19 cellular contexts compared by ENCODE assay signal in genomic region chr2:228767196-228767595, GRCh38.
DNase-seq lines count a peak whose midpoint lies in the region; ATAC-seq, FAIRE-seq and TF ChIP-seq lines count a peak whose summit lies in the region.
"Had no signal": no experiment of that assay in that cellular context is flagged by ENCODE, and none has a peak within 500 bp of the region (broad histone marks: within the 10 kb centered on the region; RNA-seq: fewer than 3 reads in every experiment).

No MANE protein-coding gene starts in this region.

- peak; percentile 38 for DNase-seq in A172 (ENCODE audit: low spot score)
- no peak for DNase-seq in H54 (ENCODE audit: insufficient read length, low spot score)
- DNase-seq in astrocyte of the hippocampus (ENCODE audit: low read depth, low spot score), result peak; percentile 57
- no peak for DNase-seq in left cardiac atrium
- no peak for DNase-seq in NOMO-1 treated with dmso at 0.1 percent for 144 hours (lab: John Stamatoyannopoulos, UW; ENCODE audit: unreplicated experiment)
- no peak for DNase-seq in pons (ENCODE audit: low spot score)
- DNase-seq in glomerular visceral epithelial cell (ENCODE audit: extremely low spot score), result no peak
- DNase-seq: activated B cell treated with CpG ODN at 0.5 μM for 24 hours; activated naive CD8-positive, alpha-beta T cell treated with anti-CD3 and anti-CD28 coated beads for 36 hours; CD8-positive, alpha-beta memory T cell; DND-41; glutamatergic neuron; natural killer cell; NCI-H2081 treated with DMSO at 0.1 percent for 48 hours; NCI-H524; SIG-M5; stimulated activated naive CD4-positive, alpha-beta T cell treated with Interleukin-2 at 50 U/mL for 16 hours; T-helper 17 cell had no signal

- intact Hi-C loops in left cardiac atrium (cut with DNase I), result no loop called here

- peak; percentile 53 to 95 for ATAC-seq in left cardiac atrium
- ATAC-seq in GM19397 (IDR thresholded peaks at IDR 0.05; ENCODE audit: unreplicated experiment), result no peak
- ATAC-seq: natural killer cell, T-helper 17 cell had no signal

- TF ChIP-seq POLR2A in H54 (IDR thresholded peaks at IDR 0.05; ENCODE audit: low read depth, low read length), result no peak

- peak; percentile 81 for FAIRE-seq in H54 (lab: Jason Lieb, UNC)

Comparison
In these comparisons a context has a peak if more than half of its experiments do, and no peak if none do; other contexts are left out.
1. DNase-seq: peak in A172 (single experiment) and astrocyte of the hippocampus (single experiment); none in H54 (single experiment), left cardiac atrium (single experiment), NOMO-1 treated with dmso at 0.1 percent for 144 hours (single experiment), pons (single experiment) and glomerular visceral epithelial cell (single experiment).